In the genomic region with DNA sequence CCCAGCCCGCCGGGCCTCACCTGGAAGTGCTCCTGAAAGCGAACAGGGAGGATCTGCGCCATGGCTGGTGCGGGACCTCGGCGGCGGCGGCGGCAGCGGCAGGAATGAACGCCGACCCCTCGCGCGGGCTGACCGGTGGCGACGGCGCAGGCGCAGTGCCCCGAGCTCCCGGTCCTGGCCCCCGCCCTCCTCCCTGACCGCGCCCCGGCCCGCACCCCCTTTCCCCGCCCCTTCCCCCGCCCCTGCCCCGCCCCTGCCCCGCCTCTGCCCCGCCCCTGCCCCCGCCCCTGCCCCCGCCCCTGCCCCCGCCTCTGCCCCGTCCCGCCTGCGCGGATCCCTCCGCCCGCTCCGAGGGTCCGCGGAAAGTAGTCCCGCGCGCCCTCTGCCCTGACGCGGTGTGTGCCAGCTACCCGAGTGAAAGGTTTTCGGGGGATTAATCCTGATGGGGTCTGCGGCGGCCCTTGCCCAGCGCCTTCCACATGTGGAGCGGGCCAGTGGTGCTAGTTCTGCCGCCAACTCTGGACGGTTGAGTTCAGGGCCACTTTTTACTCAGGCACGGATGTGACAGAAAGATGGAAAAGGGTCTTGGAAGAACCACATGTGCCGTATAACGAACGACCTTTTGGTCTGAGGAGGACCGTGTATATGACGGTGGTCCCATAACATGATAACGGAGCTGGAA, we compare ENCODE assay signal across 1 cellular context.
TF ChIP-seq lines count a peak whose summit lies in the region.

CLTCL1 (minus strand) TSS at position 140 of the 682 bp plus-strand sequence; CDS start at position 62, 78 bp downstream.

TF ChIP-seq in HepG2, 621 proteins besides CTCF, POLR2A, EP300 and RAD21 (continued from another document and continues in another):
- TF ChIP-seq HIC2 (CRISPR knock-in tag; IDR thresholded peaks at IDR 0.05; ENCODE audit: low read depth), result 0 out of 2 replicates have a peak, but pooled peaks have one; percentile 48
- TF ChIP-seq ZNF788 (CRISPR knock-in tag; IDR thresholded peaks at IDR 0.05; ENCODE audit: borderline replicate concordance), result no peak; the same call in 1 of the 2 replicates
- TF ChIP-seq ZNF543 (CRISPR knock-in tag; IDR thresholded peaks at IDR 0.05), result no peak; the same call in 1 of the 2 replicates
- TF ChIP-seq CHCHD3 (CRISPR knock-in tag; IDR thresholded peaks at IDR 0.05), result no peak
- peak; percentile 33 for TF ChIP-seq HNF4A (CRISPR knock-in tag; IDR thresholded peaks at IDR 0.05)
- no peak for TF ChIP-seq ZNF282 (IDR thresholded peaks at IDR 0.05; ENCODE audit: partially characterized antibody)
- no peak for TF ChIP-seq TCF7 (IDR thresholded peaks at IDR 0.05; ENCODE audit: low read depth)
- no peak for TF ChIP-seq ZNF234 (CRISPR knock-in tag; conservative IDR thresholded peaks at IDR 0.05)
- TF ChIP-seq MAFF (IDR thresholded peaks at IDR 0.05; ENCODE audit: low read depth, low read length), result no peak
- TF ChIP-seq HHEX (CRISPR knock-in tag; IDR thresholded peaks at IDR 0.05), result no peak
- TF ChIP-seq, protein P1, sequence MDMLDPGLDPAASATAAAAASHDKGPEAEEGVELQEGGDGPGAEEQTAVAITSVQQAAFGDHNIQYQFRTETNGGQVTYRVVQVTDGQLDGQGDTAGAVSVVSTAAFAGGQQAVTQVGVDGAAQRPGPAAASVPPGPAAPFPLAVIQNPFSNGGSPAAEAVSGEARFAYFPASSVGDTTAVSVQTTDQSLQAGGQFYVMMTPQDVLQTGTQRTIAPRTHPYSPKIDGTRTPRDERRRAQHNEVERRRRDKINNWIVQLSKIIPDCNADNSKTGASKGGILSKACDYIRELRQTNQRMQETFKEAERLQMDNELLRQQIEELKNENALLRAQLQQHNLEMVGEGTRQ (IDR thresholded peaks at IDR 0.05; ENCODE audit: low read depth, low read length), result no peak
- TF ChIP-seq, protein P1 (CRISPR knock-in tag; IDR thresholded peaks at IDR 0.05; ENCODE audit: borderline replicate concordance), result no peak
- TF ChIP-seq, protein P2, sequence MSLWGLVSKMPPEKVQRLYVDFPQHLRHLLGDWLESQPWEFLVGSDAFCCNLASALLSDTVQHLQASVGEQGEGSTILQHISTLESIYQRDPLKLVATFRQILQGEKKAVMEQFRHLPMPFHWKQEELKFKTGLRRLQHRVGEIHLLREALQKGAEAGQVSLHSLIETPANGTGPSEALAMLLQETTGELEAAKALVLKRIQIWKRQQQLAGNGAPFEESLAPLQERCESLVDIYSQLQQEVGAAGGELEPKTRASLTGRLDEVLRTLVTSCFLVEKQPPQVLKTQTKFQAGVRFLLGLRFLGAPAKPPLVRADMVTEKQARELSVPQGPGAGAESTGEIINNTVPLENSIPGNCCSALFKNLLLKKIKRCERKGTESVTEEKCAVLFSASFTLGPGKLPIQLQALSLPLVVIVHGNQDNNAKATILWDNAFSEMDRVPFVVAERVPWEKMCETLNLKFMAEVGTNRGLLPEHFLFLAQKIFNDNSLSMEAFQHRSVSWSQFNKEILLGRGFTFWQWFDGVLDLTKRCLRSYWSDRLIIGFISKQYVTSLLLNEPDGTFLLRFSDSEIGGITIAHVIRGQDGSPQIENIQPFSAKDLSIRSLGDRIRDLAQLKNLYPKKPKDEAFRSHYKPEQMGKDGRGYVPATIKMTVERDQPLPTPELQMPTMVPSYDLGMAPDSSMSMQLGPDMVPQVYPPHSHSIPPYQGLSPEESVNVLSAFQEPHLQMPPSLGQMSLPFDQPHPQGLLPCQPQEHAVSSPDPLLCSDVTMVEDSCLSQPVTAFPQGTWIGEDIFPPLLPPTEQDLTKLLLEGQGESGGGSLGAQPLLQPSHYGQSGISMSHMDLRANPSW (CRISPR knock-in tag; IDR thresholded peaks at IDR 0.05; ENCODE audit: borderline replicate concordance), result no peak
- TF ChIP-seq ZNF143 (CRISPR knock-in tag; IDR thresholded peaks at IDR 0.05), result 0 out of 2 replicates have a peak, but pooled peaks have one; percentile 22
- no peak for TF ChIP-seq CC2D1A (CRISPR knock-in tag; IDR thresholded peaks at IDR 0.05)
- 0 out of 2 replicates have a peak, but pooled peaks have one; percentile 34 for TF ChIP-seq ZNF703 (CRISPR knock-in tag; IDR thresholded peaks at IDR 0.05; ENCODE audit: borderline replicate concordance)
- no peak for TF ChIP-seq ZNF616 (CRISPR knock-in tag; IDR thresholded peaks at IDR 0.05; ENCODE audit: low read depth)
- no peak for TF ChIP-seq ATF7 (IDR thresholded peaks at IDR 0.05)
- no peak for TF ChIP-seq ATF7 (CRISPR knock-in tag; IDR thresholded peaks at IDR 0.05)
- peak; percentile 39; the same call in 1 of the 2 replicates for TF ChIP-seq TFDP2 (CRISPR knock-in tag; IDR thresholded peaks at IDR 0.05)
- TF ChIP-seq SNAI1 (CRISPR knock-in tag; IDR thresholded peaks at IDR 0.05; ENCODE audit: borderline replicate concordance), result no peak
- TF ChIP-seq ZNF674 (CRISPR knock-in tag; IDR thresholded peaks at IDR 0.05; ENCODE audit: low read depth), result no peak
- TF ChIP-seq SP2 (CRISPR knock-in tag; IDR thresholded peaks at IDR 0.05), result no peak
- TF ChIP-seq NCOA1 (CRISPR knock-in tag; IDR thresholded peaks at IDR 0.05), result no peak
- no peak for TF ChIP-seq MED1 (CRISPR knock-in tag; IDR thresholded peaks at IDR 0.05)
- TF ChIP-seq IKZF5 (CRISPR knock-in tag; IDR thresholded peaks at IDR 0.05), result peak; percentile 60; the same call in 1 of the 2 replicates
- no peak for TF ChIP-seq PRDM10 (CRISPR knock-in tag; IDR thresholded peaks at IDR 0.05; ENCODE audit: low read depth)
- TF ChIP-seq, protein P3, sequence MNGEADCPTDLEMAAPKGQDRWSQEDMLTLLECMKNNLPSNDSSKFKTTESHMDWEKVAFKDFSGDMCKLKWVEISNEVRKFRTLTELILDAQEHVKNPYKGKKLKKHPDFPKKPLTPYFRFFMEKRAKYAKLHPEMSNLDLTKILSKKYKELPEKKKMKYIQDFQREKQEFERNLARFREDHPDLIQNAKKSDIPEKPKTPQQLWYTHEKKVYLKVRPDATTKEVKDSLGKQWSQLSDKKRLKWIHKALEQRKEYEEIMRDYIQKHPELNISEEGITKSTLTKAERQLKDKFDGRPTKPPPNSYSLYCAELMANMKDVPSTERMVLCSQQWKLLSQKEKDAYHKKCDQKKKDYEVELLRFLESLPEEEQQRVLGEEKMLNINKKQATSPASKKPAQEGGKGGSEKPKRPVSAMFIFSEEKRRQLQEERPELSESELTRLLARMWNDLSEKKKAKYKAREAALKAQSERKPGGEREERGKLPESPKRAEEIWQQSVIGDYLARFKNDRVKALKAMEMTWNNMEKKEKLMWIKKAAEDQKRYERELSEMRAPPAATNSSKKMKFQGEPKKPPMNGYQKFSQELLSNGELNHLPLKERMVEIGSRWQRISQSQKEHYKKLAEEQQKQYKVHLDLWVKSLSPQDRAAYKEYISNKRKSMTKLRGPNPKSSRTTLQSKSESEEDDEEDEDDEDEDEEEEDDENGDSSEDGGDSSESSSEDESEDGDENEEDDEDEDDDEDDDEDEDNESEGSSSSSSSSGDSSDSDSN (CRISPR knock-in tag; IDR thresholded peaks at IDR 0.05), result peak; percentile 48
- TF ChIP-seq, protein P4, sequence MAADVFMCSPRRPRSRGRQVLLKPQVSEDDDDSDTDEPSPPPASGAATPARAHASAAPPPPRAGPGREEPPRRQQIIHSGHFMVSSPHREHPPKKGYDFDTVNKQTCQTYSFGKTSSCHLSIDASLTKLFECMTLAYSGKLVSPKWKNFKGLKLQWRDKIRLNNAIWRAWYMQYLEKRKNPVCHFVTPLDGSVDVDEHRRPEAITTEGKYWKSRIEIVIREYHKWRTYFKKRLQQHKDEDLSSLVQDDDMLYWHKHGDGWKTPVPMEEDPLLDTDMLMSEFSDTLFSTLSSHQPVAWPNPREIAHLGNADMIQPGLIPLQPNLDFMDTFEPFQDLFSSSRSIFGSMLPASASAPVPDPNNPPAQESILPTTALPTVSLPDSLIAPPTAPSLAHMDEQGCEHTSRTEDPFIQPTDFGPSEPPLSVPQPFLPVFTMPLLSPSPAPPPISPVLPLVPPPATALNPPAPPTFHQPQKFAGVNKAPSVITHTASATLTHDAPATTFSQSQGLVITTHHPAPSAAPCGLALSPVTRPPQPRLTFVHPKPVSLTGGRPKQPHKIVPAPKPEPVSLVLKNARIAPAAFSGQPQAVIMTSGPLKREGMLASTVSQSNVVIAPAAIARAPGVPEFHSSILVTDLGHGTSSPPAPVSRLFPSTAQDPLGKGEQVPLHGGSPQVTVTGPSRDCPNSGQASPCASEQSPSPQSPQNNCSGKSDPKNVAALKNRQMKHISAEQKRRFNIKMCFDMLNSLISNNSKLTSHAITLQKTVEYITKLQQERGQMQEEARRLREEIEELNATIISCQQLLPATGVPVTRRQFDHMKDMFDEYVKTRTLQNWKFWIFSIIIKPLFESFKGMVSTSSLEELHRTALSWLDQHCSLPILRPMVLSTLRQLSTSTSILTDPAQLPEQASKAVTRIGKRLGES (CRISPR knock-in tag; IDR thresholded peaks at IDR 0.05; ENCODE audit: borderline replicate concordance), result no peak
- no peak for TF ChIP-seq ZFAT (CRISPR knock-in tag; conservative IDR thresholded peaks at IDR 0.05)
- TF ChIP-seq, protein P5, sequence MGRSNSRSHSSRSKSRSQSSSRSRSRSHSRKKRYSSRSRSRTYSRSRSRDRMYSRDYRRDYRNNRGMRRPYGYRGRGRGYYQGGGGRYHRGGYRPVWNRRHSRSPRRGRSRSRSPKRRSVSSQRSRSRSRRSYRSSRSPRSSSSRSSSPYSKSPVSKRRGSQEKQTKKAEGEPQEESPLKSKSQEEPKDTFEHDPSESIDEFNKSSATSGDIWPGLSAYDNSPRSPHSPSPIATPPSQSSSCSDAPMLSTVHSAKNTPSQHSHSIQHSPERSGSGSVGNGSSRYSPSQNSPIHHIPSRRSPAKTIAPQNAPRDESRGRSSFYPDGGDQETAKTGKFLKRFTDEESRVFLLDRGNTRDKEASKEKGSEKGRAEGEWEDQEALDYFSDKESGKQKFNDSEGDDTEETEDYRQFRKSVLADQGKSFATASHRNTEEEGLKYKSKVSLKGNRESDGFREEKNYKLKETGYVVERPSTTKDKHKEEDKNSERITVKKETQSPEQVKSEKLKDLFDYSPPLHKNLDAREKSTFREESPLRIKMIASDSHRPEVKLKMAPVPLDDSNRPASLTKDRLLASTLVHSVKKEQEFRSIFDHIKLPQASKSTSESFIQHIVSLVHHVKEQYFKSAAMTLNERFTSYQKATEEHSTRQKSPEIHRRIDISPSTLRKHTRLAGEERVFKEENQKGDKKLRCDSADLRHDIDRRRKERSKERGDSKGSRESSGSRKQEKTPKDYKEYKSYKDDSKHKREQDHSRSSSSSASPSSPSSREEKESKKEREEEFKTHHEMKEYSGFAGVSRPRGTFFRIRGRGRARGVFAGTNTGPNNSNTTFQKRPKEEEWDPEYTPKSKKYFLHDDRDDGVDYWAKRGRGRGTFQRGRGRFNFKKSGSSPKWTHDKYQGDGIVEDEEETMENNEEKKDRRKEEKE (IDR thresholded peaks at IDR 0.05), result no peak
- peak; percentile 67; the same call in 1 of the 2 replicates for TF ChIP-seq KAT7 (CRISPR knock-in tag; IDR thresholded peaks at IDR 0.05; ENCODE audit: borderline replicate concordance)
